In genomic region chr2:39142012-39142346, GRCh38 we compare ENCODE assay signal across 15 cellular contexts. TPM values are rescaled to one million over a fixed set of nuclear protein-coding genes. Genes with fewer than 3 reads are reported as not detected.
A peak's percentile ranks its signal among the peaks of the same experiment; 100 is the strongest.
DNase-seq lines count a peak whose midpoint lies in the region; ATAC-seq, FAIRE-seq and TF ChIP-seq lines count a peak whose summit lies in the region.
"Had no signal": no experiment of that assay in that cellular context is flagged by ENCODE, and none has a peak within 500 bp of the region (broad histone marks: within the 10 kb centered on the region; RNA-seq: fewer than 3 reads in every experiment).

No MANE protein-coding gene starts in this region.

- no peak for FAIRE-seq in urothelium cell line (lab: Jason Lieb, UNC)
- FAIRE-seq: frontal cortex had no signal

- peak overlapping the region; percentile 38 for H3K4me2 ChIP-seq in OCI-LY3 (ENCODE audit: low read length)

- H3K4me3 ChIP-seq in left ventricle myocardium inferior (no peak overlapping the region), OCI-LY3 (ENCODE audit: low read length) (no peak overlapping the region)
- H3K4me3 ChIP-seq: MG63, uterus had no signal

- intact Hi-C loops in left ventricle myocardium inferior (cut with micrococcal nuclease), result no loop called here
- intact Hi-C loops in Right ventricle myocardium superior (cut with DNase I), result no loop called here

- peak overlapping the region; percentile 89 for H3K27ac Mint-ChIP-seq in activated T-helper 17 cell treated with anti-CD3 and anti-CD28 coated beads, Interleukin-2, amount 50 U/mL, for 72 hours
- H3K27ac Mint-ChIP-seq in stimulated activated effector memory CD8-positive, alpha-beta T cell treated with anti-CD3 and anti-CD28 coated beads, Interleukin-12 subunit alpha, Interleukin-12 subunit beta, amount 100 ng/mL, for 72 hours, result peak overlapping the region; percentile 70
- H3K27ac Mint-ChIP-seq in HFFc6, result no peak overlapping the region
- H3K27ac Mint-ChIP-seq: activated naive CD4-positive, alpha-beta T cell treated with anti-CD3 and anti-CD28 coated beads, Interleukin-2, amount 50 U/mL, for 72 hours had no signal

- H3K27me3 ChIP-seq in left ventricle myocardium inferior (ENCODE audit: low read depth) (no peaks in the 10 kb centered on the region), OCI-LY3 (ENCODE audit: low read depth, low read length) (no peaks in the 10 kb centered on the region)
- H3K27me3 ChIP-seq: MG63, uterus had no signal

- H3K27me3 Mint-ChIP-seq in activated T-helper 17 cell treated with anti-CD3 and anti-CD28 coated beads, Interleukin-2, amount 50 U/mL, for 72 hours, result no peaks in the 10 kb centered on the region
- H3K27me3 Mint-ChIP-seq in HFFc6 (ENCODE audit: insufficient read depth), result peaks cover 4% of the 10 kb centered on the region

- H3K9ac ChIP-seq in OCI-LY3 (ENCODE audit: low read length), result peak overlapping the region; percentile 25; the same call in 1 of the 2 replicates

- peak overlapping the region; percentile 72 for H3K4me3 Mint-ChIP-seq in activated T-helper 17 cell treated with anti-CD3 and anti-CD28 coated beads, Interleukin-2, amount 50 U/mL, for 72 hours
- H3K4me3 Mint-ChIP-seq in stimulated activated effector memory CD8-positive, alpha-beta T cell treated with anti-CD3 and anti-CD28 coated beads, Interleukin-12 subunit alpha, Interleukin-12 subunit beta, amount 100 ng/mL, for 72 hours, result peak overlapping the region; percentile 29
- no peak overlapping the region for H3K4me3 Mint-ChIP-seq in HFFc6

- no peak for ATAC-seq in Right ventricle myocardium superior (ENCODE audit: poor library complexity)
- peak; percentile 91 for ATAC-seq in activated T-helper 17 cell treated with anti-CD3 and anti-CD28 coated beads, Interleukin-2, amount 50 U/mL, for 72 hours (replicated peaks)
- peak; percentile 84 for ATAC-seq in stimulated activated effector memory CD8-positive, alpha-beta T cell treated with anti-CD3 and anti-CD28 coated beads, Interleukin-12 subunit alpha, Interleukin-12 subunit beta, amount 100 ng/mL, for 72 hours
- ATAC-seq: activated naive CD4-positive, alpha-beta T cell treated with anti-CD3 and anti-CD28 coated beads, Interleukin-2, amount 50 U/mL, for 72 hours had no signal

- H3K9me3 Mint-ChIP-seq in activated T-helper 17 cell treated with anti-CD3 and anti-CD28 coated beads, Interleukin-2, amount 50 U/mL, for 72 hours, result no peaks in the 10 kb centered on the region
- H3K9me3 Mint-ChIP-seq in stimulated activated effector memory CD8-positive, alpha-beta T cell treated with anti-CD3 and anti-CD28 coated beads, Interleukin-12 subunit alpha, Interleukin-12 subunit beta, amount 100 ng/mL, for 72 hours, result no peaks in the 10 kb centered on the region
- no peaks in the 10 kb centered on the region for H3K9me3 Mint-ChIP-seq in HFFc6
- H3K9me3 Mint-ChIP-seq: activated naive CD4-positive, alpha-beta T cell treated with anti-CD3 and anti-CD28 coated beads, Interleukin-2, amount 50 U/mL, for 72 hours had no signal

- no peaks in the 10 kb centered on the region for H3K9me3 ChIP-seq in left ventricle myocardium inferior (replicated peaks)
- H3K9me3 ChIP-seq in OCI-LY3 (ENCODE audit: insufficient read depth, low read length), result no peaks in the 10 kb centered on the region
- H3K9me3 ChIP-seq: MG63, uterus had no signal

- DNase-seq in left ventricle myocardium inferior, result no peak
- DNase-seq in Right ventricle myocardium superior, result no peak
- DNase-seq in stimulated activated effector memory CD8-positive, alpha-beta T cell treated with anti-CD3 and anti-CD28 coated beads, Interleukin-12 subunit alpha, Interleukin-12 subunit beta, amount 100 ng/mL, for 72 hours (ENCODE audit: low spot score in 2 of 2), result no peak
- no peak for DNase-seq in HFFc6
- no peak for DNase-seq in NCI-H446 treated with DMSO at 0.1 percent for 48 hours (lab: John Stamatoyannopoulos, UW)
- no peak for DNase-seq in urothelium cell line (ENCODE audit: low spot score)
- DNase-seq: NCI-H1930; NCI-H524 treated with DMSO at 0.1 percent for 48 hours; stimulated activated CD4-positive, alpha-beta T cell treated with anti-CD3 and anti-CD28 coated beads, Interleukin-4, amount 100 ng/mL, for 4 hours; uterus had no signal

- no peaks in the 10 kb centered on the region for H3K79me2 ChIP-seq in OCI-LY3 (ENCODE audit: low read length)

- H3K36me3 Mint-ChIP-seq in activated T-helper 17 cell treated with anti-CD3 and anti-CD28 coated beads, Interleukin-2, amount 50 U/mL, for 72 hours (ENCODE audit: low read depth), result no peaks in the 10 kb centered on the region
- H3K36me3 Mint-ChIP-seq in stimulated activated effector memory CD8-positive, alpha-beta T cell treated with anti-CD3 and anti-CD28 coated beads, Interleukin-12 subunit alpha, Interleukin-12 subunit beta, amount 100 ng/mL, for 72 hours, result no peaks in the 10 kb centered on the region
- no peaks in the 10 kb centered on the region for H3K36me3 Mint-ChIP-seq in HFFc6 (ENCODE audit: low read depth)
- H3K36me3 Mint-ChIP-seq: activated naive CD4-positive, alpha-beta T cell treated with anti-CD3 and anti-CD28 coated beads, Interleukin-2, amount 50 U/mL, for 72 hours had no signal

- TF ChIP-seq CTCF in left ventricle myocardium inferior (IDR thresholded peaks at IDR 0.05; ENCODE audit: borderline replicate concordance), result no peak
- TF ChIP-seq CTCF in OCI-LY3 (IDR thresholded peaks at IDR 0.05; ENCODE audit: low read depth, low read length), result no peak
- TF ChIP-seq CTCF in HFFc6 (IDR thresholded peaks at IDR 0.05), result no peak

- no peaks in the 10 kb centered on the region for H3K36me3 ChIP-seq in left ventricle myocardium inferior
- H3K36me3 ChIP-seq in OCI-LY3 (replicated peaks; ENCODE audit: low read depth, low read length), result no peaks in the 10 kb centered on the region
- H3K36me3 ChIP-seq: MG63, uterus had no signal

- no peaks in the 10 kb centered on the region for H4K20me1 ChIP-seq in OCI-LY3 (ENCODE audit: insufficient read depth, low read length)

- H2AFZ ChIP-seq in OCI-LY3 (ENCODE audit: low read depth, low read length), result 0 out of 2 replicates have a peak overlapping the region, but pooled peaks have one; percentile 18

- peaks cover 50% of the 10 kb centered on the region for H3K4me1 Mint-ChIP-seq in activated T-helper 17 cell treated with anti-CD3 and anti-CD28 coated beads, Interleukin-2, amount 50 U/mL, for 72 hours
- H3K4me1 Mint-ChIP-seq in stimulated activated effector memory CD8-positive, alpha-beta T cell treated with anti-CD3 and anti-CD28 coated beads, Interleukin-12 subunit alpha, Interleukin-12 subunit beta, amount 100 ng/mL, for 72 hours, result peaks cover 28% of the 10 kb centered on the region
- H3K4me1 Mint-ChIP-seq in HFFc6 (ENCODE audit: low read depth), result peaks cover 9% of the 10 kb centered on the region

- H3K4me1 ChIP-seq in left ventricle myocardium inferior (peaks cover 20% of the 10 kb centered on the region), OCI-LY3 (ENCODE audit: low read length) (peaks cover 55% of the 10 kb centered on the region)
- H3K4me1 ChIP-seq: uterus had no signal

- H3K27ac ChIP-seq in left ventricle myocardium inferior (replicated peaks), result peak overlapping the region; percentile 77
- peak overlapping the region; percentile 88 for H3K27ac ChIP-seq in OCI-LY3 (ENCODE audit: low read length)
- H3K27ac ChIP-seq: uterus had no signal

RNA-seq across cellular contexts. Expression of gene SOS1, which starts 21.1 kb away (rescaled TPM):
- 20.6 TPM for total RNA-seq in left ventricle myocardium inferior
- 24.2 TPM for total RNA-seq in Right ventricle myocardium superior
- total RNA-seq in activated T-helper 17 cell treated with anti-CD3 and anti-CD28 coated beads, Interleukin-2, amount 50 U/mL, for 72 hours, result 100 to 1,000 TPM in 1 of 2 donors, 10 to 100 TPM in 1; 98.7 to 116 TPM
- total RNA-seq in HFFc6 (2021; fragmentation: NEBNext Ultra II Directional; extraction: Animal tissue kit (Norgen Biotek cat#: 25700)), result 10 to 100 TPM; 20.9 to 31.4 (median 24.6) TPM
